Comparison of ENCODE assay signal across 24 cellular contexts in genomic region chr6:125156496-125156895, GRCh38. TPM values are rescaled to one million over a fixed set of nuclear protein-coding genes. Genes with fewer than 3 reads are reported as not detected.
"Had no signal": no experiment of that assay in that cellular context is flagged by ENCODE, and none has a peak within 500 bp of the region (broad histone marks: within the 10 kb centered on the region; RNA-seq: fewer than 3 reads in every experiment).

No MANE protein-coding gene starts in this region.

- H3K4me3 Mint-ChIP-seq: immature natural killer cell; natural killer cell treated with Interleukin-12 subunit alpha and Interleukin-12 subunit beta and Interleukin-15 and Interleukin-18, amount 100 ng/mL, for 72 hours; stimulated activated effector memory CD8-positive, alpha-beta T cell treated with anti-CD3 and anti-CD28 coated beads, Interleukin-12 subunit alpha, Interleukin-12 subunit beta, amount 100 ng/mL, for 72 hours; stimulated activated naive CD8-positive, alpha-beta T cell treated with anti-CD3 and anti-CD28 coated beads, Interleukin-15, Interleukin-2, amounts not matched to agents 100 ng/mL and 50 ng/mL, for 24 hours had no signal

- FAIRE-seq: pancreas had no signal

- H3K4me1 ChIP-seq: right lobe of liver, uterus had no signal

- H3K9me3 Mint-ChIP-seq: immature natural killer cell; natural killer cell treated with Interleukin-12 subunit alpha and Interleukin-12 subunit beta and Interleukin-15 and Interleukin-18, amount 100 ng/mL, for 72 hours; stimulated activated effector memory CD8-positive, alpha-beta T cell treated with anti-CD3 and anti-CD28 coated beads, Interleukin-12 subunit alpha, Interleukin-12 subunit beta, amount 100 ng/mL, for 72 hours; stimulated activated naive CD8-positive, alpha-beta T cell treated with anti-CD3 and anti-CD28 coated beads, Interleukin-15, Interleukin-2, amounts not matched to agents 100 ng/mL and 50 ng/mL, for 24 hours; type B pancreatic cell had no signal

- H3K4me1 Mint-ChIP-seq: stimulated activated effector memory CD8-positive, alpha-beta T cell treated with anti-CD3 and anti-CD28 coated beads, Interleukin-12 subunit alpha, Interleukin-12 subunit beta, amount 100 ng/mL, for 72 hours had no signal

- H3K27me3 Mint-ChIP-seq: type B pancreatic cell had no signal

- H3K27me3 ChIP-seq: pancreas, right atrium auricular region, right lobe of liver, suprapubic skin, tibial nerve, uterus had no signal

- DNase-seq: hippocampal formation; immature natural killer cell; islet precursor cell; left ventricle myocardium inferior; mesendoderm; midbrain; mucosa of descending colon; naive thymus-derived CD4-positive, alpha-beta T cell; pancreas; right lobe of liver; spleen; stimulated activated CD4-positive, alpha-beta T cell treated with anti-CD3 and anti-CD28 coated beads, Interleukin-4, amount 100 ng/mL, for 24 hours; stimulated activated naive CD4-positive, alpha-beta T cell; uterus had no signal

- H3K27ac ChIP-seq: left ventricle myocardium inferior, pancreas, right atrium auricular region, right lobe of liver, skin epidermis, spleen, suprapubic skin, tibial nerve, uterus had no signal

- H3K27ac Mint-ChIP-seq: immature natural killer cell; naive thymus-derived CD4-positive, alpha-beta T cell; natural killer cell treated with Interleukin-12 subunit alpha and Interleukin-12 subunit beta and Interleukin-15 and Interleukin-18, amount 100 ng/mL, for 72 hours; stimulated activated effector memory CD8-positive, alpha-beta T cell treated with anti-CD3 and anti-CD28 coated beads, Interleukin-12 subunit alpha, Interleukin-12 subunit beta, amount 100 ng/mL, for 72 hours; stimulated activated naive CD8-positive, alpha-beta T cell treated with anti-CD3 and anti-CD28 coated beads, Interleukin-15, Interleukin-2, amounts not matched to agents 100 ng/mL and 50 ng/mL, for 24 hours; type B pancreatic cell had no signal

- H3K4me3 ChIP-seq: left ventricle myocardium inferior, lung, mucosa of descending colon, pancreas, right atrium auricular region, right lobe of liver, skin epidermis, spleen, suprapubic skin, thoracic aorta, tibial nerve, uterus had no signal

- H3K36me3 Mint-ChIP-seq: immature natural killer cell; naive thymus-derived CD4-positive, alpha-beta T cell; natural killer cell treated with Interleukin-12 subunit alpha and Interleukin-12 subunit beta and Interleukin-15 and Interleukin-18, amount 100 ng/mL, for 72 hours; stimulated activated effector memory CD8-positive, alpha-beta T cell treated with anti-CD3 and anti-CD28 coated beads, Interleukin-12 subunit alpha, Interleukin-12 subunit beta, amount 100 ng/mL, for 72 hours had no signal

- H3K9me3 ChIP-seq: mucosa of descending colon, pancreas, right lobe of liver, suprapubic skin, thoracic aorta, tibial nerve, uterus had no signal

- ATAC-seq: mucosa of descending colon; naive thymus-derived CD4-positive, alpha-beta T cell; natural killer cell treated with Interleukin-12 subunit alpha and Interleukin-12 subunit beta and Interleukin-15 and Interleukin-18, amount 100 ng/mL, for 72 hours; pancreas; right lobe of liver; stimulated activated effector memory CD8-positive, alpha-beta T cell treated with anti-CD3 and anti-CD28 coated beads, Interleukin-12 subunit alpha, Interleukin-12 subunit beta, amount 100 ng/mL, for 72 hours had no signal

- H3K36me3 ChIP-seq: left ventricle myocardium inferior, pancreas, right atrium auricular region, right lobe of liver, spleen, suprapubic skin, thoracic aorta, tibial nerve, uterus had no signal

RNA-seq across cellular contexts. Expression of gene TPD52L1, which starts 2.9 kb away (rescaled TPM):
- total RNA-seq: natural killer cell treated with Interleukin-12 subunit alpha and Interleukin-12 subunit beta and Interleukin-15 and Interleukin-18, amount 100 ng/mL, for 72 hours had no signal
